10 cellular contexts compared by ENCODE assay signal in the genomic region with DNA sequence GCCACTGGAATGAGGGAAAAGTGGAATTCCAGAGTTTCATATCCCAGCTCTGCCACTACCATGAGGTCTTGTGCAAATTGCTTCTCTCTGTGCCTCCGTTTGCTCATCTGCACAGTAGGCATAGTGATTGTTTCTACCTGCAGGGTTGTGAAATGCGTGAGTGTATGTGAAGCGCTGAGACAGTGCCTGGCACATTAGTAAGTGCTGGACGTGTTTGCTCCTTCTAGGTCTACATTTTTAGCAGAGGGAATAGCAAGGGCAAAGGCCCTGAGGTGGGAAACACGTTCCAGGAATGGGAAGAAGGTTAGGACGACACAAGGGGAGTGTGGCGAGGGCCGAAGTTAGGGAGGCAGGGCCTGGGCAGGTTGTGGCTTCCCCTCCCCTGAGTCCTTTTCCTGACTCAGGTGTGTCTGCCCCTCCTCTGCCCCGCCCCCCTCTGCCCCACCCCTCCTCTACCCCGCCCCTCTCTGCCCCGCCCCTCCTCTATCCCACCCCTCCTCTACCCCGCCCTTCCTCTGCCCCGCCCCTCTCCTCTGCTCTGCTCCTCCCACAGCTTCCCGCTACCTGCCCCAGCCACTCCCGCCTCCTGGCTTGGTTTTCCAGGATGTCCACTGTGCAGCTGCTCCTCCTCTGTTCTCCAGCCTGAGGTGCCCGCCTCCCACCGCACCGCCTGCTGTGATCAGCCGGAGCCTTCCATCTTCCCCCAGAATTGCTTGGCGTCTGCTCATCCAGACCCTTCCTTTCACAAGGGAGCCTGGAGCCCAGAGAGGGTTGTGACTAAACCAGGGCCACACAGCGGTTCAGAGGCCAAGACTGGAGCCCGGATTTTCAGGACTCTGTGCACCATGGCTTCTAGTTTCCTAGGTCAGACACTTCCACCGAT. TPM values are rescaled to one million over a fixed set of nuclear protein-coding genes. Genes with fewer than 3 reads are reported as not detected.
A peak's percentile ranks its signal among the peaks of the same experiment; 100 is the strongest.
DNase-seq lines count a peak whose midpoint lies in the region; ATAC-seq and TF ChIP-seq lines count a peak whose summit lies in the region.
"Had no signal": no experiment of that assay in that cellular context is flagged by ENCODE, and none has a peak within 500 bp of the region (broad histone marks: within the 10 kb centered on the region; RNA-seq: fewer than 3 reads in every experiment).

No MANE protein-coding gene starts in this region.

- no peaks in the 10 kb centered on the region for H3K9me3 ChIP-seq in cardiac muscle cell (ENCODE audit: low read depth)
- H3K9me3 ChIP-seq in PC-9 (ENCODE audit: insufficient read depth, low read depth) = no peaks in the 10 kb centered on the region

- peak overlapping the region; percentile 66 for H3K4me2 ChIP-seq in PC-9

- no peak overlapping the region for H2AFZ ChIP-seq in PC-9

- H3K27ac ChIP-seq in cardiac muscle cell (peak overlapping the region; percentile 53), PC-9 (no peak overlapping the region)

- intact Hi-C loops in left ventricle myocardium superior (cut with micrococcal nuclease) (no loop called here), PC-9 (cut with micrococcal nuclease; ENCODE audit: unreplicated experiment) (no loop called here)

- TF ChIP-seq CTCF in cardiac muscle cell (IDR thresholded peaks at IDR 0.05; ENCODE audit: low read depth, low read length) = no peak
- TF ChIP-seq CTCF in PC-9 (conservative IDR thresholded peaks at IDR 0.05) = no peak
- no peak for TF ChIP-seq CTCF in GM10266 (IDR thresholded peaks at IDR 0.05; ENCODE audit: control insufficient read depth, insufficient read depth, low read depth, missing control alignments)

- no peaks in the 10 kb centered on the region for H3K9me2 ChIP-seq in PC-9 (ENCODE audit: insufficient read depth)

- no peak overlapping the region for H3K4me3 ChIP-seq in cardiac muscle cell
- H3K4me3 ChIP-seq in PC-9 = no peak overlapping the region

- H3K79me2 ChIP-seq in PC-9 (ENCODE audit: low read depth) = no peaks in the 10 kb centered on the region

- H3K36me3 ChIP-seq in cardiac muscle cell (no peaks in the 10 kb centered on the region), PC-9 (ENCODE audit: low read depth) (no peaks in the 10 kb centered on the region)

- DNase-seq in cardiac muscle cell (ENCODE audit: low read depth in 1 of 2, low spot score in 1 of 2) = no peak
- no peak for DNase-seq in left ventricle myocardium superior
- DNase-seq in PC-9 = peak; percentile 48 to 80
- peak; percentile 96 for DNase-seq in islet precursor cell
- peak; percentile 65 for DNase-seq in ureter (ENCODE audit: low spot score)
- no peak for DNase-seq in NOMO-1 (lab: John Stamatoyannopoulos, UW; ENCODE audit: unreplicated experiment in 2 of 2)
- no peak for DNase-seq in activated CD8-positive, alpha-beta memory T cell treated with anti-CD3 and anti-CD28 coated beads, Interleukin-2, amount 50 U/mL, for 48 hours
- DNase-seq in GM10266 (ENCODE audit: extremely low spot score) = no peak
- DNase-seq: NCI-H1048, T-helper 2 cell had no signal

- H3F3A ChIP-seq in PC-9 (ENCODE audit: insufficient read depth, low read depth) = peaks cover 7% of the 10 kb centered on the region; the same call in 1 of the 2 replicates

- H3K27me3 ChIP-seq in cardiac muscle cell (no peaks in the 10 kb centered on the region), PC-9 (ENCODE audit: insufficient read depth, low read depth) (no peaks in the 10 kb centered on the region)

- peaks cover 17% of the 10 kb centered on the region for H3K4me1 ChIP-seq in cardiac muscle cell (ENCODE audit: low read depth)
- H3K4me1 ChIP-seq in PC-9 (replicated peaks; ENCODE audit: insufficient read depth) = peaks cover 13% of the 10 kb centered on the region

- BruUV-seq in PC-9 (replicated peaks; lab: Mats Ljungman, UMichigan) = no TSS peak

- CTCF ChIA-PET in PC-9 (lab: Charles Lee) = no interaction called here

- POLR2A ChIA-PET in PC-9 (lab: Charles Lee; ENCODE audit: unreplicated experiment) = interaction anchor here (0.5 kb wide), 1 partner anchor 27 kb away, joined by 6 read pairs; no protein-coding TSS in a partner anchor

- H4K20me1 ChIP-seq in PC-9 (ENCODE audit: insufficient read depth) = no peaks in the 10 kb centered on the region

- ATAC-seq in left ventricle myocardium superior = no peak

RNA-seq across cellular contexts. Expression of a gene that starts 31.1 kb away (rescaled TPM):
- total RNA-seq in cardiac muscle cell (232 and 274 TPM in 2 replicates), left ventricle myocardium superior (14.9 TPM), PC-9 (2021) (7.1 and 10.6 TPM in 2 replicates), ureter (17.4 TPM)
- 106 and 155 TPM in 2 replicates for polyA plus RNA-seq in cardiac muscle cell

Comparison
In these comparisons a context has a peak if more than half of its experiments do, and no peak if none do; other contexts are left out.
1. RNA of a gene that starts 31.1 kb away (total RNA-seq): 232 to 274 TPM in cardiac muscle cell; 17.4 TPM in ureter (single experiment), 14.9 TPM in left ventricle myocardium superior (single experiment) and 7.1 to 10.6 TPM in PC-9; every median in the first group is over 10 times any median in the second.
2. DNase-seq: peak in PC-9 (2 of 2), islet precursor cell (single experiment) and ureter (single experiment); none in cardiac muscle cell (0 of 2), left ventricle myocardium superior (single experiment), NOMO-1 (0 of 2), activated CD8-positive, alpha-beta memory T cell treated with anti-CD3 and anti-CD28 coated beads, Interleukin-2, amount 50 U/mL, for 48 hours (single experiment) and GM10266 (single experiment).